10 cellular contexts compared by ENCODE assay signal in genomic region chr3:127790580-127791183, GRCh38. TPM values are rescaled to one million over a fixed set of nuclear protein-coding genes. Genes with fewer than 3 reads are reported as not detected.
DNase-seq lines count a peak whose midpoint lies in the region; ATAC-seq and TF ChIP-seq lines count a peak whose summit lies in the region.
"Had no signal": no experiment of that assay in that cellular context is flagged by ENCODE, and none has a peak within 500 bp of the region (broad histone marks: within the 10 kb centered on the region; RNA-seq: fewer than 3 reads in every experiment).

No MANE protein-coding gene starts in this region.

- H3K4me1 ChIP-seq in mesodermal cell (ENCODE audit: control insufficient read depth, insufficient read depth, low read length, poor library complexity, severe bottlenecking) (peaks cover 20% of the 10 kb centered on the region), urinary bladder (ENCODE audit: insufficient read depth) (peaks cover 3% of the 10 kb centered on the region)

- H3K4me3 Mint-ChIP-seq in activated naive CD8-positive, alpha-beta T cell treated with anti-CD3 and anti-CD28 coated beads, Interleukin-2, amount 10 ng/mL, durations not matched to agents 7 days and 5 days = no peak overlapping the region
- no peak overlapping the region for H3K4me3 Mint-ChIP-seq in activated naive CD8-positive, alpha-beta T cell treated with anti-CD3 and anti-CD28 coated beads, Interleukin-2, amount 50 U/mL, for 24 hours
- no peak overlapping the region for H3K4me3 Mint-ChIP-seq in activated T-cell treated with anti-CD3 and anti-CD28 coated beads, Interleukin-2, amount 50 U/mL, for 72 hours
- H3K4me3 Mint-ChIP-seq: effector memory CD8-positive, alpha-beta T cell had no signal

- no peaks in the 10 kb centered on the region for H3K36me3 ChIP-seq in mesodermal cell (ENCODE audit: control insufficient read depth, insufficient read depth, low read length)
- no peaks in the 10 kb centered on the region for H3K36me3 ChIP-seq in urinary bladder (ENCODE audit: insufficient read depth)

- H3K27ac Mint-ChIP-seq in activated naive CD8-positive, alpha-beta T cell treated with anti-CD3 and anti-CD28 coated beads, Interleukin-2, amount 10 ng/mL, durations not matched to agents 7 days and 5 days = no peak overlapping the region
- no peak overlapping the region for H3K27ac Mint-ChIP-seq in activated naive CD8-positive, alpha-beta T cell treated with anti-CD3 and anti-CD28 coated beads, Interleukin-2, amount 50 U/mL, for 24 hours
- H3K27ac Mint-ChIP-seq in activated T-cell treated with anti-CD3 and anti-CD28 coated beads, Interleukin-2, amount 50 U/mL, for 72 hours = no peak overlapping the region
- H3K27ac Mint-ChIP-seq: effector memory CD8-positive, alpha-beta T cell had no signal

- POLR2A ChIA-PET in activated naive CD8-positive, alpha-beta T cell treated with anti-CD3 and anti-CD28 coated beads, Interleukin-2, amount 10 ng/mL, durations not matched to agents 7 days and 5 days (lab: Charles Lee) = interaction anchor here (1.0 kb wide), 1 partner anchor 32 kb away, joined by 3 read pairs; no protein-coding TSS in a partner anchor
- POLR2A ChIA-PET in RWPE1 (lab: Yijun Ruan, JAX; ENCODE audit: low non-redundant PET) = interaction anchor here (0.6 kb wide), 1 partner anchor 768 kb away, joined by 3 read pairs; no protein-coding TSS in a partner anchor

- H3K27ac ChIP-seq in RWPE1 (0 out of 2 replicates have a peak overlapping the region, but pooled peaks have one; percentile 18), mesodermal cell (ENCODE audit: low read depth, low read length, severe bottlenecking) (peak overlapping the region; percentile 51), urinary bladder (ENCODE audit: low read depth) (peak overlapping the region; percentile 84)

- CTCF ChIA-PET in RWPE1 (lab: Yijun Ruan, JAX) = interaction anchor here (0.6 to 1.2 kb wide), 5 partner anchors 10 to 943 kb away, joined by 3 to 8 read pairs (median 3); no protein-coding TSS in a partner anchor

- H3K36me3 Mint-ChIP-seq in activated naive CD8-positive, alpha-beta T cell treated with anti-CD3 and anti-CD28 coated beads, Interleukin-2, amount 10 ng/mL, durations not matched to agents 7 days and 5 days = no peaks in the 10 kb centered on the region
- H3K36me3 Mint-ChIP-seq in activated naive CD8-positive, alpha-beta T cell treated with anti-CD3 and anti-CD28 coated beads, Interleukin-2, amount 50 U/mL, for 24 hours (ENCODE audit: low read depth) = no peaks in the 10 kb centered on the region
- peaks cover 0 to 3% of the 10 kb centered on the region in 2 donors for H3K36me3 Mint-ChIP-seq in activated T-cell treated with anti-CD3 and anti-CD28 coated beads, Interleukin-2, amount 50 U/mL, for 72 hours (ENCODE audit: insufficient read depth in 2 of 2)

- 89 to 94% methylated on average over 12 to 16 of the region's 16 CpGs for WGBS in mesodermal cell (ENCODE audit: insufficient coverage in 2 of 2), 2 experiments
- WGBS in urinary bladder = 69% methylated on average over 16 of the region's 16 CpGs

- DNase-seq in activated naive CD8-positive, alpha-beta T cell treated with anti-CD3 and anti-CD28 coated beads, Interleukin-2, amount 10 ng/mL, durations not matched to agents 7 days and 5 days = no peak
- no peak for DNase-seq in activated naive CD8-positive, alpha-beta T cell treated with anti-CD3 and anti-CD28 coated beads, Interleukin-2, amount 50 U/mL, for 24 hours
- no peak for DNase-seq in RWPE1 (ENCODE audit: low spot score)
- DNase-seq in activated T-cell treated with anti-CD3 and anti-CD28 coated beads, Interleukin-2, amount 50 U/mL, for 72 hours = no peak
- no peak for DNase-seq in NCI-H526 treated with DMSO at 0.1 percent for 48 hours (lab: John Stamatoyannopoulos, UW)
- DNase-seq in SW480 (ENCODE audit: low spot score) = no peak
- DNase-seq: effector memory CD8-positive, alpha-beta T cell; stimulated activated CD4-positive, alpha-beta T cell treated with anti-CD3 and anti-CD28 coated beads, Interleukin-2, amount 100 ng/mL, for 24 hours had no signal

- H3K4me3 ChIP-seq in mesodermal cell (ENCODE audit: extremely low read depth, insufficient read depth, low read length, poor library complexity, severe bottlenecking) = no peak overlapping the region
- H3K4me3 ChIP-seq in urinary bladder (ENCODE audit: low read depth, low read length) = no peak overlapping the region

- H3K9me3 Mint-ChIP-seq in activated naive CD8-positive, alpha-beta T cell treated with anti-CD3 and anti-CD28 coated beads, Interleukin-2, amount 10 ng/mL, durations not matched to agents 7 days and 5 days = peaks cover 7% of the 10 kb centered on the region
- H3K9me3 Mint-ChIP-seq in activated naive CD8-positive, alpha-beta T cell treated with anti-CD3 and anti-CD28 coated beads, Interleukin-2, amount 50 U/mL, for 24 hours = peaks cover 8% of the 10 kb centered on the region
- H3K9me3 Mint-ChIP-seq in activated T-cell treated with anti-CD3 and anti-CD28 coated beads, Interleukin-2, amount 50 U/mL, for 72 hours = peaks cover 6% of the 10 kb centered on the region in 2 donors

- ATAC-seq in activated naive CD8-positive, alpha-beta T cell treated with anti-CD3 and anti-CD28 coated beads, Interleukin-2, amount 10 ng/mL, durations not matched to agents 7 days and 5 days (ENCODE audit: low read depth) = peak; percentile 13
- no peak for ATAC-seq in activated naive CD8-positive, alpha-beta T cell treated with anti-CD3 and anti-CD28 coated beads, Interleukin-2, amount 50 U/mL, for 24 hours
- ATAC-seq in activated T-cell treated with anti-CD3 and anti-CD28 coated beads, Interleukin-2, amount 50 U/mL, for 72 hours (replicated peaks in 1 of 2) = no peak

- TF ChIP-seq CTCF in RWPE1 (conservative IDR thresholded peaks at IDR 0.05; ENCODE audit: low read depth) = no peak

- peaks cover 31% of the 10 kb centered on the region for H3K27me3 Mint-ChIP-seq in activated naive CD8-positive, alpha-beta T cell treated with anti-CD3 and anti-CD28 coated beads, Interleukin-2, amount 10 ng/mL, durations not matched to agents 7 days and 5 days
- H3K27me3 Mint-ChIP-seq in activated naive CD8-positive, alpha-beta T cell treated with anti-CD3 and anti-CD28 coated beads, Interleukin-2, amount 50 U/mL, for 24 hours = peaks cover 4% of the 10 kb centered on the region
- H3K27me3 Mint-ChIP-seq in activated T-cell treated with anti-CD3 and anti-CD28 coated beads, Interleukin-2, amount 50 U/mL, for 72 hours (ENCODE audit: low read depth) = peaks cover 24% of the 10 kb centered on the region

- H3K4me1 Mint-ChIP-seq in activated naive CD8-positive, alpha-beta T cell treated with anti-CD3 and anti-CD28 coated beads, Interleukin-2, amount 10 ng/mL, durations not matched to agents 7 days and 5 days = peaks cover 7% of the 10 kb centered on the region
- peaks cover 4% of the 10 kb centered on the region for H3K4me1 Mint-ChIP-seq in activated naive CD8-positive, alpha-beta T cell treated with anti-CD3 and anti-CD28 coated beads, Interleukin-2, amount 50 U/mL, for 24 hours
- H3K4me1 Mint-ChIP-seq in activated T-cell treated with anti-CD3 and anti-CD28 coated beads, Interleukin-2, amount 50 U/mL, for 72 hours (ENCODE audit: low read depth) = peaks cover 6% of the 10 kb centered on the region

- no peaks in the 10 kb centered on the region for H3K9me3 ChIP-seq in mesodermal cell (ENCODE audit: control insufficient read depth, low read length)

RNA-seq across cellular contexts. Expression of gene MGLL, which starts 31.6 kb away (rescaled TPM):
- 1 to 10 TPM; 2.1 to 3.6 TPM for total RNA-seq in activated naive CD8-positive, alpha-beta T cell treated with anti-CD3 and anti-CD28 coated beads, Interleukin-2, amount 10 ng/mL, durations not matched to agents 7 days and 5 days
- polyA plus RNA-seq in mesodermal cell (2013, experiment 1 of 2) = 3.9 TPM
- 4.0 TPM for polyA plus RNA-seq in mesodermal cell (2013, experiment 2 of 2)
- 23.4 TPM for total RNA-seq in urinary bladder
- 83.0 TPM for polyA plus RNA-seq in urinary bladder
- total RNA-seq in activated T-cell treated with anti-CD3 and anti-CD28 coated beads, Interleukin-2, amount 50 U/mL, for 72 hours = 1 to 10 TPM; 1.7 to 2.3 TPM

Comparison
In these comparisons a context has a peak if more than half of its experiments do, and no peak if none do; other contexts are left out.
1. H3K27ac ChIP-seq: peak in every context shown above with its lines; median percentile 84 in urinary bladder; 51 in mesodermal cell; 18 in RWPE1.